In genomic region chr10:133257489-133258065, GRCh38 we compare ENCODE assay signal across 9 cellular contexts. TPM values are rescaled to one million over a fixed set of nuclear protein-coding genes. Genes with fewer than 3 reads are reported as not detected.
DNase-seq lines count a peak whose midpoint lies in the region; ATAC-seq lines count a peak whose summit lies in the region.
"Had no signal": no experiment of that assay in that cellular context is flagged by ENCODE, and none has a peak within 500 bp of the region (broad histone marks: within the 10 kb centered on the region; RNA-seq: fewer than 3 reads in every experiment).

No MANE protein-coding gene starts in this region.

- ATAC-seq in left cardiac atrium (peak in 1 of 2 donors; percentile 29), GM18519 (IDR thresholded peaks at IDR 0.05; ENCODE audit: low FRiP score, unreplicated experiment) (no peak)

- in situ Hi-C loops in G401 (cut with HindIII; ENCODE audit: low sequenced_read_pairs) = no loop called here

- intact Hi-C loops in left cardiac atrium (cut with DNase I) = no loop called here

- DNase-seq in G401 (ENCODE audit: low spot score) = peak; percentile 37
- peak; percentile 71 for DNase-seq in HuH-7.5 (ENCODE audit: low spot score)
- DNase-seq in activated CD8-positive, alpha-beta memory T cell treated with anti-CD3 and anti-CD28 coated beads, Interleukin-2, amount 50 U/mL, for 48 hours = peak; percentile 76
- peak; percentile 79 for DNase-seq in left cardiac atrium
- DNase-seq in renal cortical epithelial cell (ENCODE audit: low read depth) = peak; percentile 34
- no peak for DNase-seq in activated gamma-delta T cell treated with Interleukin-2 at 50 U/mL for 16 hours
- no peak for DNase-seq in NCI-H748 (lab: John Stamatoyannopoulos, UW; ENCODE audit: unreplicated experiment)

RNA-seq across cellular contexts. Expression of gene ADAM8, which starts 19.1 kb away (rescaled TPM):
- total RNA-seq in G401 (2014; rRNA removed; shearing (Covaris generic)) = 0.68 and 12.7 TPM in 2 replicates
- total RNA-seq in left cardiac atrium (1 to 10 TPM; 2.3 to 3.8 TPM), renal cortical epithelial cell (1.6 and 15.8 TPM in 2 replicates)

RNA-seq across cellular contexts. Expression of gene VENTX, which starts 19.9 kb away (rescaled TPM):
- total RNA-seq in G401 (2014; rRNA removed; shearing (Covaris generic)) = 0.12 TPM in 1 of 2 replicates, not detected in the other
- total RNA-seq in left cardiac atrium (1 to 10 TPM; 1.3 TPM), renal cortical epithelial cell (not detected in 2 replicates)
- total RNA-seq: activated CD8-positive, alpha-beta memory T cell treated with anti-CD3 and anti-CD28 coated beads for 36 hours had no signal

RNA-seq across cellular contexts. Expression of gene UTF1, which starts 27.6 kb away (rescaled TPM):
- total RNA-seq in G401 (2014; rRNA removed; shearing (Covaris generic)) = not detected in 2 replicates
- total RNA-seq in left cardiac atrium (not detected), renal cortical epithelial cell (not detected in 2 replicates)
- total RNA-seq: activated CD8-positive, alpha-beta memory T cell treated with anti-CD3 and anti-CD28 coated beads for 36 hours had no signal

RNA-seq across cellular contexts. Expression of gene TUBGCP2, which starts 51.1 kb away (rescaled TPM):
- total RNA-seq in G401 (2014; rRNA removed; shearing (Covaris generic)) = 71.4 and 73.3 TPM in 2 replicates
- total RNA-seq in left cardiac atrium = 10 to 100 TPM; 33.6 to 36.6 TPM
- total RNA-seq in renal cortical epithelial cell = 76.0 and 77.1 TPM in 2 replicates

RNA-seq across cellular contexts. Expression of gene ZNF511, which starts 51.1 kb away (rescaled TPM):
- total RNA-seq in G401 (2014; rRNA removed; shearing (Covaris generic)) = 60.7 and 97.4 TPM in 2 replicates
- total RNA-seq in left cardiac atrium (10 to 100 TPM; 34.3 to 44.6 TPM), renal cortical epithelial cell (14.6 and 38.6 TPM in 2 replicates)

Comparison
In these comparisons a context has a peak if more than half of its experiments do, and no peak if none do; other contexts are left out.
1. DNase-seq: peak in G401 (single experiment), HuH-7.5 (single experiment), activated CD8-positive, alpha-beta memory T cell treated with anti-CD3 and anti-CD28 coated beads, Interleukin-2, amount 50 U/mL, for 48 hours (single experiment), left cardiac atrium (single experiment) and renal cortical epithelial cell (single experiment); none in activated gamma-delta T cell treated with Interleukin-2 at 50 U/mL for 16 hours (single experiment) and NCI-H748 (single experiment).